In the genomic region with DNA sequence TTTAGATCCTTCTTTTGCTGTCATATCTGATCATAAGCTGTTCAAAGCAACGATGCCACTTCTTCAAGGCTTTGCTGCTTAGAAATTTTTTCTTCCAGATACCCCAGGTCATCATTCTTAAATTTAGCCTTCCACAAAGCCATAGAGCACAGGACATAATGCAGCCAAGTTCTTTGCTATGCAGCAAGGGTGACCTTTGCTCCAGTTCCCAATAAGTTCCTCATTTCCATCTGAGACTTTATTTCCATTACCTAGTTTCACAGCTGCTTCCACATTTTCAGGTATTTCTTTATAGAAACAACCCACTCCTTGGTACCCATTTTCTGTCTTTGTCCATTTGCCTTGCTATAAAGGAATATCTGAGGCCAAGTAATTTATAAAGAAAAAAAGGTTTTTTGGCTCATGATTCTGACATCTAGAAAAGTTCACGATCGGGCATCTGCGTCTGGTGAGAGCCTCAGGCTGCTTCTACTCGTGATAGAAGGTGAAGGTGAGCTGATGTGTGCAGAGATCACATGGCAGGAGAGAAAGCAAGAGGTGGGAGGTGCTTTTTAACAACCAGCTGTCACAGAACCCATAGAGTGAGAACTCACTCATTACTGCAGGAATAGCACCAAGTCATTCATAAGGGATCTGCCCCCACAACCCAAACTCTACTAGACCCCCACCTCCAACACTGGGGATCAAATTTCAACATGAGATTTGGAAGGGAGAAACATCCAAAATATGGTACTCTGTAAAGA, we compare ENCODE assay signal across 20 cellular contexts. TPM values are rescaled to one million over a fixed set of nuclear protein-coding genes. Genes with fewer than 3 reads are reported as not detected.
A peak's percentile ranks its signal among the peaks of the same experiment; 100 is the strongest.
DNase-seq lines count a peak whose midpoint lies in the region; ATAC-seq, FAIRE-seq and TF ChIP-seq lines count a peak whose summit lies in the region.
"Had no signal": no experiment of that assay in that cellular context is flagged by ENCODE, and none has a peak within 500 bp of the region (broad histone marks: within the 10 kb centered on the region; RNA-seq: fewer than 3 reads in every experiment).

No MANE protein-coding gene starts in this region.

- RAD21 ChIA-PET in GM12878 (lab: Charles Lee; ENCODE audit: unreplicated experiment), result interaction anchor here (1.9 to 7.2 kb wide), 4 partner anchors 9 to 20 kb away, joined by 11 to 163 read pairs (median 14); partner anchors contain the start of gene TASL

- no peaks in the 10 kb centered on the region for H3K27me3 ChIP-seq in GM12878 (replicated peaks in 1 of 2; ENCODE audit: control insufficient read depth in 2 of 2, insufficient read depth in 2 of 2, low read length in 1 of 2)
- H3K27me3 ChIP-seq: hepatocyte, right lobe of liver had no signal

- no peak overlapping the region for H2AFZ ChIP-seq in GM12878 (ENCODE audit: control insufficient read depth, low read depth, low read length)
- H2AFZ ChIP-seq: hepatocyte had no signal

- H3K27me3 Mint-ChIP-seq in activated CD8-positive, alpha-beta T cell treated with anti-CD3 and anti-CD28 coated beads for 36 hours, result no peaks in the 10 kb centered on the region
- H3K27me3 Mint-ChIP-seq: CD4-positive, CD25-positive, alpha-beta regulatory T cell had no signal

- TF ChIP-seq RAD21 in GM12878 (IDR thresholded peaks at IDR 0.05; ENCODE audit: insufficient read depth, low read depth, low read length), result no peak

- no peak overlapping the region for H3K4me3 Mint-ChIP-seq in activated CD8-positive, alpha-beta T cell treated with anti-CD3 and anti-CD28 coated beads for 36 hours
- H3K4me3 Mint-ChIP-seq: CD4-positive, CD25-positive, alpha-beta regulatory T cell; natural killer cell treated with Interleukin-12 subunit alpha and Interleukin-12 subunit beta and Interleukin-15 and Interleukin-18, amount 100 ng/mL, for 72 hours had no signal

- no peak overlapping the region for H3K4me3 ChIP-seq in GM12878
- H3K4me3 ChIP-seq: hepatocyte, left ventricle myocardium inferior, right lobe of liver had no signal

- WGBS in GM12878 (ENCODE audit: insufficient coverage, insufficient replicate concordance, low lambda C conversion rate, missing lambda C conversion rate), result 85% methylated on average over 5 of the region's 5 CpGs

- DNase-seq in GM12878 (ENCODE audit: low read depth, low spot score) (no peak), 8988T (no peak), dedifferentiated amniotic fluid mesenchymal stem cell (ENCODE audit: extremely low spot score) (no peak)
- no peak for DNase-seq in activated CD8-positive, alpha-beta T cell treated with anti-CD3 and anti-CD28 coated beads for 36 hours
- DNase-seq: CD4-positive, CD25-positive, alpha-beta regulatory T cell; GOT3; left ventricle myocardium inferior; NCI-H2029 treated with DMSO at 0.1 percent for 48 hours; NCI-H774; right lobe of liver; SHP77 had no signal

- H3K4me1 Mint-ChIP-seq in activated CD8-positive, alpha-beta T cell treated with anti-CD3 and anti-CD28 coated beads for 36 hours (ENCODE audit: low read depth), result peaks cover 3% of the 10 kb centered on the region

- H3K4me1 ChIP-seq in GM12878 (ENCODE audit: control insufficient read depth, insufficient read depth, low read length), result peaks cover 27% of the 10 kb centered on the region
- H3K4me1 ChIP-seq: left ventricle myocardium inferior, right lobe of liver had no signal

- no peak for TF ChIP-seq POLR2A in GM12878 (IDR thresholded peaks at IDR 0.05; ENCODE audit: low read depth, low read length)

- in situ Hi-C loops in GM12878 (cut with MboI), result no loop called here

- H4K20me1 ChIP-seq in GM12878 (ENCODE audit: control insufficient read depth, insufficient read depth), result no peaks in the 10 kb centered on the region

- SMC1A ChIA-PET in GM12878 (lab: Charles Lee; ENCODE audit: uncharacterized antibody, unreplicated experiment), result interaction anchor here (1.3 to 7.4 kb wide), 4 partner anchors 9 to 25 kb away, joined by 3 to 208 read pairs (median 24); partner anchors contain the start of gene TASL

- no peak for TF ChIP-seq CTCF in GM12878 (IDR thresholded peaks at IDR 0.05 in 2 of 3, conservative IDR thresholded peaks at IDR 0.05 in 1 of 3; ENCODE audit: control insufficient read depth in 2 of 3, extremely low read depth in 1 of 3, insufficient read depth in 1 of 3, low read depth in 3 of 3, low read length in 3 of 3)
- TF ChIP-seq CTCF in activated CD8-positive, alpha-beta T cell treated with anti-CD3 and anti-CD28 coated beads for 36 hours (IDR thresholded peaks at IDR 0.05), result no peak

- no peaks in the 10 kb centered on the region for H3K36me3 Mint-ChIP-seq in activated CD8-positive, alpha-beta T cell treated with anti-CD3 and anti-CD28 coated beads for 36 hours (ENCODE audit: low read depth)
- H3K36me3 Mint-ChIP-seq: CD4-positive, CD25-positive, alpha-beta regulatory T cell; natural killer cell treated with Interleukin-12 subunit alpha and Interleukin-12 subunit beta and Interleukin-15 and Interleukin-18, amount 100 ng/mL, for 72 hours had no signal

- ATAC-seq in GM18508 (IDR thresholded peaks at IDR 0.05; ENCODE audit: insufficient read depth, unreplicated experiment), result peak; percentile 33
- peak; percentile 51 for ATAC-seq in GM21619 (IDR thresholded peaks at IDR 0.05; ENCODE audit: unreplicated experiment)
- ATAC-seq in HG03354 (IDR thresholded peaks at IDR 0.05; ENCODE audit: poor library complexity, severe bottlenecking, unreplicated experiment), result peak; percentile 52
- ATAC-seq in GM12878, result peak; percentile 45
- ATAC-seq in activated CD8-positive, alpha-beta T cell treated with anti-CD3 and anti-CD28 coated beads for 36 hours, result no peak
- no peak for ATAC-seq in HG02973 (IDR thresholded peaks at IDR 0.05; ENCODE audit: unreplicated experiment)
- ATAC-seq: esophagus mucosa; natural killer cell treated with Interleukin-12 subunit alpha and Interleukin-12 subunit beta and Interleukin-15 and Interleukin-18, amount 100 ng/mL, for 72 hours had no signal

- H3K4me2 ChIP-seq in GM12878 (ENCODE audit: control insufficient read depth, insufficient read depth), result peak overlapping the region; percentile 11
- H3K4me2 ChIP-seq: hepatocyte, KMS-11 had no signal

- no peak overlapping the region for H3K27ac Mint-ChIP-seq in activated CD8-positive, alpha-beta T cell treated with anti-CD3 and anti-CD28 coated beads for 36 hours
- H3K27ac Mint-ChIP-seq: CD4-positive, CD25-positive, alpha-beta regulatory T cell; natural killer cell treated with Interleukin-12 subunit alpha and Interleukin-12 subunit beta and Interleukin-15 and Interleukin-18, amount 100 ng/mL, for 72 hours had no signal

- TF ChIP-seq EP300 in GM12878 (IDR thresholded peaks at IDR 0.05; ENCODE audit: borderline replicate concordance in 1 of 2, control insufficient read depth in 1 of 2, low read depth in 2 of 2, low read length in 2 of 2), result no peak

- POLR2A ChIA-PET in GM12878 (lab: Charles Lee), result interaction anchor here (1.0 to 3.4 kb wide), 5 partner anchors 9 to 20 kb away, joined by 5 to 31 read pairs (median 10); partner anchors contain the start of gene TASL
- POLR2A ChIA-PET in activated CD8-positive, alpha-beta T cell treated with anti-CD3 and anti-CD28 coated beads for 36 hours (lab: Charles Lee), result no interaction called here

- H3K9me3 ChIP-seq in GM12878 (replicated peaks; ENCODE audit: control insufficient read depth, insufficient read depth, low read length), result no peaks in the 10 kb centered on the region; the same call in 2 of the 3 replicates
- H3K9me3 ChIP-seq: left ventricle myocardium inferior, right lobe of liver had no signal

- H3K79me2 ChIP-seq in GM12878 (ENCODE audit: control insufficient read depth, insufficient read depth, low read length), result no peaks in the 10 kb centered on the region
- H3K79me2 ChIP-seq: hepatocyte had no signal

- no peaks in the 10 kb centered on the region for H3K36me3 ChIP-seq in GM12878 (ENCODE audit: control insufficient read depth in 2 of 2, insufficient read depth in 2 of 2, low read length in 1 of 2)
- H3K36me3 ChIP-seq: left ventricle myocardium inferior, right lobe of liver had no signal

- no peaks in the 10 kb centered on the region for H3K9me3 Mint-ChIP-seq in activated CD8-positive, alpha-beta T cell treated with anti-CD3 and anti-CD28 coated beads for 36 hours
- H3K9me3 Mint-ChIP-seq: CD4-positive, CD25-positive, alpha-beta regulatory T cell; natural killer cell treated with Interleukin-12 subunit alpha and Interleukin-12 subunit beta and Interleukin-15 and Interleukin-18, amount 100 ng/mL, for 72 hours had no signal

- intact Hi-C loops in GM12878 (cut with micrococcal nuclease; ENCODE audit: unreplicated experiment), result no loop called here
- intact Hi-C loops in activated CD8-positive, alpha-beta T cell treated with anti-CD3 and anti-CD28 coated beads for 36 hours (cut with micrococcal nuclease), result no loop called here

- no peak overlapping the region for H3K9ac ChIP-seq in GM12878 (ENCODE audit: control insufficient read depth, insufficient read depth, low read length)
- H3K9ac ChIP-seq: KMS-11 had no signal

- CTCF ChIA-PET in GM12878 (lab: Yijun Ruan, JAX), result interaction anchor here (0.5 to 9.1 kb wide), 8 partner anchors 8 to 85 kb away, joined by 3 to 282 read pairs (median 4); partner anchors contain the start of gene TASL
- CTCF ChIA-PET in activated CD8-positive, alpha-beta T cell treated with anti-CD3 and anti-CD28 coated beads for 36 hours (lab: Charles Lee), result no interaction called here

- BruUV-seq in GM12878 (replicated peaks; lab: Mats Ljungman, UMichigan), result no TSS peak

- peak; percentile 49 for FAIRE-seq in GM12878 (lab: Jason Lieb, UNC)
- FAIRE-seq: G401.6 had no signal

- H3K27ac ChIP-seq in GM12878 (ENCODE audit: control insufficient read depth, insufficient read depth), result no peak overlapping the region
- H3K27ac ChIP-seq: hepatocyte, KMS-11, left ventricle myocardium inferior, right lobe of liver had no signal

TF ChIP-seq in GM12878, 131 proteins besides CTCF, POLR2A, EP300 and RAD21 (continues in another document):
- TF ChIP-seq CREM (IDR thresholded peaks at IDR 0.05; ENCODE audit: low read depth), result no peak

RNA-seq across cellular contexts. Expression of gene TASL, which starts 11.8 kb away (rescaled TPM):
- total RNA-seq in GM12878 (2013; cell fraction: nucleolus; rRNA removed), result 21.6 and 24.6 TPM in 2 replicates
- total RNA-seq in GM12878 (2014; rRNA removed), result 16.3 and 18.5 TPM in 2 replicates
- total RNA-seq in GM12878 (2014; rRNA removed; fragmentation: Illumina TruSeq; extraction: Trizol), result 27.4 and 29.7 TPM in 2 replicates
- 11.8 and 12.4 TPM in 2 replicates for total RNA-seq in GM12878 (2021)
- polyA plus RNA-seq in GM12878 (2011; ENCODE audit: low read depth), result 11.5 TPM
- polyA plus RNA-seq in GM12878 (2011; rRNA removed), result 107 and 145 TPM in 2 replicates
- polyA plus RNA-seq in GM12878 (2011; cell fraction: cytosol; rRNA removed), result 51.3 and 59.1 TPM in 2 replicates
- polyA plus RNA-seq in GM12878 (2011; cell fraction: nucleus; rRNA removed), result 21.7 and 26.6 TPM in 2 replicates
- polyA plus RNA-seq in GM12878 (2012), result 9.9 and 13.4 TPM in 2 replicates
- polyA plus RNA-seq in GM12878 (2014; fragmentation: Illumina TruSeq; extraction: Trizol), result 26.8 and 32.5 TPM in 2 replicates
- polyA plus RNA-seq in GM12878 (2014; fragmentation: Nextera tagmentation; extraction: Ambion mirVana), result 10 to 100 TPM; 18.2 to 19.4 TPM
- polyA plus RNA-seq in GM12878 (2014; rRNA removed), result 11.6 and 13.4 TPM in 2 replicates
- 10 to 100 TPM; 18.3 to 18.4 TPM for polyA plus RNA-seq in GM12878 (2016; fragmentation: Nextera tagmentation; extraction: Ambion mirVana)
- 50.6 and 58.2 TPM in 2 replicates for polyA minus RNA-seq in GM12878 (2011; rRNA and poly(A)+ RNA removed)
- 18.8 and 22.4 TPM in 2 replicates for polyA minus RNA-seq in GM12878 (2011; cell fraction: cytosol; rRNA and poly(A)+ RNA removed)
- 18.3 and 26.7 TPM in 2 replicates for polyA minus RNA-seq in GM12878 (2011; cell fraction: nucleus; rRNA and poly(A)+ RNA removed)
- total RNA-seq in activated CD8-positive, alpha-beta T cell treated with anti-CD3 and anti-CD28 coated beads for 36 hours, result 1 to 10 TPM; 1.7 TPM
- polyA plus RNA-seq: hepatocyte had no signal

Comparison
In these comparisons a context has a peak if more than half of its experiments do, and no peak if none do; other contexts are left out.
1. ATAC-seq: peak in GM18508 (single experiment), GM21619 (single experiment), HG03354 (single experiment) and GM12878 (single experiment); none in activated CD8-positive, alpha-beta T cell treated with anti-CD3 and anti-CD28 coated beads for 36 hours (single experiment) and HG02973 (single experiment).
2. RNA of gene TASL, which starts 11.8 kb away (total RNA-seq): 11.8 to 29.7 TPM in GM12878; 1.7 TPM in activated CD8-positive, alpha-beta T cell treated with anti-CD3 and anti-CD28 coated beads for 36 hours; every median in the first group is over 4 times any median in the second.